In the genomic region with DNA sequence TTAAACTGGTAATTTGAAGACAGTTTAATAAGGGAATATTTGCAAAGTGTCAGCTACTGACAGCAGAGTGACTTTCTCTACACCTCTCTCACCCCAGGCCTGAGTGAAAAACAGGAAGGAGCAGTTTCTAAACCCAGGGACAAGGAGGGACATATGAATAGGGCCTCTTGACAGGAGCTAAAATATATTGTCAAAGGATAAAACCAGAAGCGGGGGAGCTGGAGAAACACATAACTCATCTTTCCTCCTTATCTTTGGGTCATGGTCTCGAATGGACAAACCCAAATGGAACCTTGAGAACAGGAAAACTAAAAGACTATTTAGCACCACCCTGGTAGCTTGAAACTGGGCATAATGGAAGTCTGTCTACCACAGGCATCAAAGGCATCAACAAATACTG, we compare ENCODE assay signal across 9 cellular contexts.
"Had no signal": no experiment of that assay in that cellular context is flagged by ENCODE, and none has a peak within 500 bp of the region (broad histone marks: within the 10 kb centered on the region; RNA-seq: fewer than 3 reads in every experiment).

No MANE protein-coding gene starts in this region.

- H3K27me3 Mint-ChIP-seq: IgD-negative memory B cell had no signal

- H3K4me3 Mint-ChIP-seq: H9, IgD-negative memory B cell had no signal

- ATAC-seq: HepG2 had no signal

- H3K4me1 Mint-ChIP-seq: H9, IgD-negative memory B cell had no signal

- H2AFZ ChIP-seq: GM23248 had no signal

- H3K9ac ChIP-seq: GM23248 had no signal

- H3K27ac ChIP-seq: GM23248, HL-60 had no signal

- H3K4me3 ChIP-seq: GM23248 had no signal

- FAIRE-seq: H54, HepG2 had no signal

- H3K27ac Mint-ChIP-seq: H9, IgD-negative memory B cell had no signal

- DNase-seq: GM23248, GOT3, H9, HCEC 1CT, KG1 had no signal
